Comparison of ENCODE assay signal across 2 cellular contexts in the genomic region with DNA sequence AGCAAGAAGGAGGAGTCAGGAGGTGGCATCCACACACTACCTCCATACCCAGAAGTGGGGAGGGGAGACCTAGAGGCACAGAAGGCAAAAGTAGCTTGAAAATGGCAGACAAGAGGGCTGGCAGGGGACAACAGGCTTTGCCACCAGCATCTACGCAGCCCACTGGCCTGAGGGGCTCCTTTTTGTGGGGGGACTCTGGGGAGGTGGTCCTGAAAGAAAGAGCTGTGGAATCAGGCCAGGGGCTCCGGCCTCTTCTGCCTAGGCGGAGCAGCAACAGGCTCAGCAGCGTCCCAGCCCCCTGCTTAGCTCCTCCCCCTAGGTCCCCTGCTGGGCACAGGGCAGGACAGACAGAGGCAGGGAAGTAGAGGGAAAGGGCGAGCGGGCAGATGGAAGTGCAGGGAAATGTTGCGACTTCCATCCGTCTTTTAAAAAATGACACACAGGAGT.
TF ChIP-seq lines count a peak whose summit lies in the region.

No MANE protein-coding gene starts in this region.

TF ChIP-seq in SK-N-SH treated with all-trans-retinoic acid at 6 μM for 48 hours, 23 proteins besides CTCF, POLR2A, EP300 and RAD21:
- TF ChIP-seq ZNF70 (CRISPR knock-in tag; IDR thresholded peaks at IDR 0.05) (no peak), CSDC2 (CRISPR knock-in tag; IDR thresholded peaks at IDR 0.05) (no peak), ZNF8 (CRISPR knock-in tag; IDR thresholded peaks at IDR 0.05) (no peak), SNAI2 (CRISPR knock-in tag; IDR thresholded peaks at IDR 0.05) (no peak), ZFP3 (CRISPR knock-in tag; IDR thresholded peaks at IDR 0.05) (no peak), ZNF565 (CRISPR knock-in tag; conservative IDR thresholded peaks at IDR 0.05; ENCODE audit: low read depth) (no peak), ESRRG (CRISPR knock-in tag; IDR thresholded peaks at IDR 0.05) (no peak)

TF ChIP-seq in SK-N-SH, 30 proteins besides CTCF, POLR2A, EP300 and RAD21 (continued from another document):
- no peak for TF ChIP-seq RCOR1 (IDR thresholded peaks at IDR 0.05; ENCODE audit: low read length)
- TF ChIP-seq YY1 (IDR thresholded peaks at IDR 0.05; ENCODE audit: low read depth) = no peak
- TF ChIP-seq JUND (IDR thresholded peaks at IDR 0.05) = no peak
- TF ChIP-seq USF1 (IDR thresholded peaks at IDR 0.05; ENCODE audit: borderline replicate concordance, low read depth) = no peak
- no peak for TF ChIP-seq TAF1 (IDR thresholded peaks at IDR 0.05; ENCODE audit: borderline replicate concordance, low read depth, low read length)
